ENCODE assay signal across 8 cellular contexts in the genomic region with DNA sequence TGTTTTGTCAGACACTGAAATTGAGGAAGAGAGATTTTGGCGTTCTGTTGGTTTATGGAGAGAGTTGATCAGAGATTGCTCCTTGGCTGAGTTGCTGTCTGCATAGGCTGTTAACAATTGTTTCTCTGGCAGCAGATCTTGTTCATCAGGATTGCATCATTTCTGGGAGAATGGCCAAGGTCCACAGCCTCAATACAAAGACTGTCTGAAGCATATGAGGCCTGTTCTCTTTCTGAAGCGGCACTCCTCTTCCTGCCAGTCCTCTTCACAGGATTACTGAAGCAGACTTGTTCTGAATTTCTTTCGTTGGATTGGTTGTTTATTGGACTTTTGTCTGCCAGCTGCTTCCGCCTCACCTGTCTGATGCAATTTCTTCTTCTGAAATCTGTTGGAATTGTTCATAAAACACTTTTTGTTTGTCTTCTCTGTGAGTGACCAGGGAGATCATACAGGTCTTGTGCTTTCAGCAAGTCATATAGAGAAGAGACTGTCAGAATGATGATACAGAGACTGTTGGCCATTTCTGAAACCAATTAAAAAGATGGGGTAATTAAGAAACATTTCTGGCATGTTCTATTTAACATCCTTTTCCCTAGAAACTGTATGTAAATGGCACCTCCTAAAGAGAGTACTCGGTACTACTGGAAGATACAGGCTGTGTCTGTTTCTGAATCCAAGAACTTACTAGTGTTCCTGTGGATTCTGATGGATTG. TPM values are rescaled to one million over a fixed set of nuclear protein-coding genes. Genes with fewer than 3 reads are reported as not detected.
A peak's percentile ranks its signal among the peaks of the same experiment; 100 is the strongest.
DNase-seq lines count a peak whose midpoint lies in the region; ATAC-seq and TF ChIP-seq lines count a peak whose summit lies in the region.

No MANE protein-coding gene starts in this region.

- no peak overlapping the region for H2AFZ ChIP-seq in ACC112 (ENCODE audit: low read length, unreplicated experiment)

- H3K79me2 ChIP-seq in ACC112 (ENCODE audit: control insufficient read depth, insufficient read depth, low read length, unreplicated experiment): peaks cover 96% of the 10 kb centered on the region

- no peaks in the 10 kb centered on the region for H3K9me3 Mint-ChIP-seq in type B pancreatic cell

- H3K27me3 Mint-ChIP-seq in type B pancreatic cell: no peaks in the 10 kb centered on the region

- DNase-seq in GM10266 (ENCODE audit: extremely low spot score) (no peak), NCI-H1930 (lab: John Stamatoyannopoulos, UW) (peak; percentile 69 to 83), UCSD-AML1 (lab: John Stamatoyannopoulos, UW; ENCODE audit: unreplicated experiment) (peak; percentile 30), epithelial cell of proximal tubule (ENCODE audit: low read depth) (peak; percentile 83), middle frontal gyrus (ENCODE audit: extremely low spot score, low spot score) (peak; percentile 92), type B pancreatic cell (ENCODE audit: extremely low spot score, unreplicated experiment) (no peak)

- no peaks in the 10 kb centered on the region for H3K27me3 ChIP-seq in ACC112 (ENCODE audit: insufficient read depth, low read length)

- H3K4me3 ChIP-seq in ACC112 (ENCODE audit: low read depth, low read length): peak overlapping the region; percentile 62
- H3K4me3 ChIP-seq in epithelial cell of proximal tubule (ENCODE audit: low read depth, low read length): peak overlapping the region; percentile 26

- peak overlapping the region; percentile 90 for H3K27ac Mint-ChIP-seq in type B pancreatic cell

- TF ChIP-seq CTCF in GM10266 (IDR thresholded peaks at IDR 0.05; ENCODE audit: control insufficient read depth, insufficient read depth, low read depth, missing control alignments): peak; percentile 24
- peak; percentile 66 for TF ChIP-seq CTCF in epithelial cell of proximal tubule (conservative IDR thresholded peaks at IDR 0.05; ENCODE audit: low read depth, low read length)
- TF ChIP-seq CTCF in type B pancreatic cell (conservative IDR thresholded peaks at IDR 0.05): peak; percentile 73

- peaks cover 57% of the 10 kb centered on the region for H3K4me1 ChIP-seq in ACC112 (ENCODE audit: control insufficient read depth, insufficient read depth, low read length, unreplicated experiment)

- peak overlapping the region; percentile 90 for H3K27ac ChIP-seq in ACC112 (ENCODE audit: low read depth, low read length)

- H3K4me1 Mint-ChIP-seq in type B pancreatic cell (ENCODE audit: unreplicated experiment): peaks cover 13% of the 10 kb centered on the region

- H3K36me3 ChIP-seq in ACC112 (ENCODE audit: insufficient read depth, low read length): peaks cover 10% of the 10 kb centered on the region

- H3K4me3 Mint-ChIP-seq in type B pancreatic cell: peak overlapping the region; percentile 42

- no peak for ATAC-seq in GM19397 (IDR thresholded peaks at IDR 0.05; ENCODE audit: unreplicated experiment)

- peaks cover 7% of the 10 kb centered on the region for H3K36me3 Mint-ChIP-seq in type B pancreatic cell

RNA-seq across cellular contexts. Expression of a gene that starts 25.5 kb away (rescaled TPM):
- total RNA-seq in epithelial cell of proximal tubule (33.0 and 41.1 TPM in 2 replicates), type B pancreatic cell (ENCODE audit: low replicate concordance) (153 and 192 TPM in 2 replicates)

Comparison
In these comparisons a context has a peak if more than half of its experiments do, and no peak if none do; other contexts are left out.
1. DNase-seq: peak in NCI-H1930 (2 of 2), UCSD-AML1 (single experiment), epithelial cell of proximal tubule (single experiment) and middle frontal gyrus (single experiment); none in GM10266 (single experiment) and type B pancreatic cell (single experiment).
2. Peak in every context shown above with its lines, with median percentiles within 50 percentile points of each other: CTCF ChIP-seq.